8 cellular contexts compared by ENCODE assay signal in the genomic region with DNA sequence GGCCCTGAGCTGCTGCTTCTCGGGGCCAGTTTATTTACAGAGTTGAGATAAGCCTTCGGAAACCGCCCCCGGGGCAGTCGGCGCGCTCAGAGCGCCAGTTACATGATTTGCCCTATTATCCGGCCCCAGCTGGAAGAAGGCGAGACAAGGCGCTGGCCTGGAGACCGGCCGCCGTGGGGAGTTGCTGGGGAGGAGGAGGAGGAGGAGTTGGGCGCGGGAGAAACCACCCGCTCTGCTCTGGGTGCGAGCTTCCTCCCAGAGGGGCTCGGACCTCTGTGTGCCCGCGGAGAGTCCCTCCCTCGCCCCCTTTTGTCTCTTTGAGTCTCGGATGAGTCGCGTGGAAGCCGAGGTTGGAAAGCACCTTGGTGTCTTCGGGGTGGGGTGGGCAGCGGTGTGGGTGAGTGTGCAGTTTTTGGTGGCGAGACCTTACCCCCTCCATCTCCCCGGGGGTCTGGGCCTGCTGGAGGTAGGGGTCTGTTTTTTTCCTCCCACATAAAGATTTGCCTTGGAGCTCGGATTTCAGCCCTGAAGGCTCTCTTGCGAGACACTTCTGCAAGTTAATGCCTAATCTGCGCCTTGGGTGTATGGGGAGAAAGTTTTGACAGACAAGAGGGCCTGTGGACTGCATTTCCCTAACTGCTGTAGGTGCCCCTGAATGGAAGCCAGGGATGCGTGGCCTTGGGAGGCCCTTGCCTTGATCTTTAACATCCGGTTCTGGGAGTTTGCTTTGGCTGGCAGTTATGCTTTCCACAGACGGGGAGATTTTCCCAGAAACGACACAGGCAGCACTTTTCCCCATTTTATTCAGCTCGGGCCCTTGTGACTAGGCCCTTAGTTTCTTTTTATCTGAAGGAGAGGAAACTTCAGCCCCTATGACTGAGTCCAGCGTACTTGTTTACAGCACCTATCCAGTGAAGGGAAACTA.
DNase-seq lines count a peak whose midpoint lies in the region; ATAC-seq and TF ChIP-seq lines count a peak whose summit lies in the region.

No MANE protein-coding gene starts in this region.

- H3K4me3 ChIP-seq in NB4 (ENCODE audit: low read depth, low read length) (peak overlapping the region; percentile 38), muscle layer of colon (ENCODE audit: low read depth in 1 of 2, low read length in 2 of 2) (peak overlapping the region; percentile 79 to 89), upper lobe of right lung (peak overlapping the region; percentile 73)

- H3K9ac ChIP-seq in muscle layer of colon (ENCODE audit: low read length) = peak overlapping the region; percentile 86

- intact Hi-C loops in upper lobe of right lung (cut with DNase I) = loop anchor here (10.0 kb wide), 1 partner anchor 79 kb away; no protein-coding TSS in a partner anchor

- H3K27ac ChIP-seq in C4-2B (peak overlapping the region; percentile 75), muscle layer of colon (ENCODE audit: low read depth, low read length) (peak overlapping the region; percentile 99), upper lobe of right lung (peak overlapping the region; percentile 87)

- H3K9me3 ChIP-seq in muscle layer of colon (ENCODE audit: low read length) (no peaks in the 10 kb centered on the region), upper lobe of right lung (no peaks in the 10 kb centered on the region)

- peak; percentile 53 for DNase-seq in NB4 (ENCODE audit: low read depth)
- DNase-seq in activated CD4-positive, alpha-beta T cell treated with anti-CD3 and anti-CD28 coated beads, Interleukin-2, amount 50 U/mL, for 1 hour = peak; percentile 35
- peak; percentile 41 to 59 for DNase-seq in erythroblast (lab: John Stamatoyannopoulos, UW)
- DNase-seq in upper lobe of right lung = peak; percentile 80
- DNase-seq in GDM1 (lab: John Stamatoyannopoulos, UW) = no peak

- H3K4me1 ChIP-seq in muscle layer of colon (ENCODE audit: insufficient read depth, low read length) (peaks cover 58% of the 10 kb centered on the region), upper lobe of right lung (peaks cover 67% of the 10 kb centered on the region)

- no peaks in the 10 kb centered on the region for H3K36me3 ChIP-seq in muscle layer of colon (ENCODE audit: insufficient read depth, low read length)
- H3K36me3 ChIP-seq in upper lobe of right lung = no peaks in the 10 kb centered on the region

- no peaks in the 10 kb centered on the region for H3K27me3 ChIP-seq in muscle layer of colon (ENCODE audit: control insufficient read depth in 1 of 2, insufficient read depth in 2 of 2, low read length in 2 of 2)
- H3K27me3 ChIP-seq in upper lobe of right lung = no peaks in the 10 kb centered on the region

- TF ChIP-seq CTCF in C4-2B (conservative IDR thresholded peaks at IDR 0.05) (no peak), NB4 (IDR thresholded peaks at IDR 0.05; ENCODE audit: low read depth, low read length) (no peak), upper lobe of right lung (IDR thresholded peaks at IDR 0.05) (no peak)

- ATAC-seq in GM19372 (IDR thresholded peaks at IDR 0.05; ENCODE audit: low read depth, unreplicated experiment) = peak; percentile 18
- ATAC-seq in upper lobe of right lung = peak; percentile 37

- no peak for TF ChIP-seq POLR2A in NB4 (IDR thresholded peaks at IDR 0.05; ENCODE audit: extremely low read depth, insufficient read length)
- TF ChIP-seq POLR2A in erythroblast (IDR thresholded peaks at IDR 0.05; ENCODE audit: low read length) = no peak
